In the genomic region with DNA sequence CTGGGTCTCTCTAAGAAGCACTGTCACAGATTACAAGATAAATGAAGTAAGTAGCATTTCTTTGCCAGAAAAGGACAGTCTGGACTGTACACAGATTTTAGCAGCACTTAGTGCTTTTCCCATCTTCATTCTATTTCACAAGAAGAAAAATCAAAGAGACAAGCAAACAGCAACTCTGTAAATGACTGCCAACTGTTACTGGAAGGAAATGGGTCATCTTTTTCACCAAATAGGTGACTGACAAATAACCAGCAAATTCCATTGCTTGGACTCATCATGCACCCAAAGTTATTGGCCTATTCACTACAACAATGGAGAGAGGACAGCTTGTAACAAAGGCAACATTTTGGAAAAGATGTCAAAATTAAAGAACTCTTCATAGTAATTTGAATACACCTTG, we compare ENCODE assay signal across 24 cellular contexts. TPM values are rescaled to one million over a fixed set of nuclear protein-coding genes. Genes with fewer than 3 reads are reported as not detected.
DNase-seq lines count a peak whose midpoint lies in the region; ATAC-seq and TF ChIP-seq lines count a peak whose summit lies in the region.
"Had no signal": no experiment of that assay in that cellular context is flagged by ENCODE, and none has a peak within 500 bp of the region (broad histone marks: within the 10 kb centered on the region; RNA-seq: fewer than 3 reads in every experiment).

No MANE protein-coding gene starts in this region.

- ATAC-seq in gastroesophageal sphincter, result no peak
- ATAC-seq: activated T-cell treated with anti-CD3 and anti-CD28 coated beads, Interleukin-2, amount 50 U/mL, for 72 hours; K562; naive thymus-derived CD4-positive, alpha-beta T cell; pancreas; right cardiac atrium had no signal

- TF ChIP-seq CTCF in choroid plexus epithelial cell (conservative IDR thresholded peaks at IDR 0.05; ENCODE audit: low read depth, low read length) (no peak), gastroesophageal sphincter (IDR thresholded peaks at IDR 0.05) (no peak)

- no peaks in the 10 kb centered on the region for H3K36me3 ChIP-seq in gastroesophageal sphincter
- H3K36me3 ChIP-seq: pancreas, tibial artery had no signal

- TF ChIP-seq EP300 in gastroesophageal sphincter (IDR thresholded peaks at IDR 0.05), result no peak

- DNase-seq in EL (peak; percentile 60), M059J (ENCODE audit: low read depth) (peak; percentile 76), choroid plexus epithelial cell (ENCODE audit: low read depth) (peak; percentile 32), kidney tubule cell (ENCODE audit: low spot score) (peak; percentile 80), NCI-H187 (lab: John Stamatoyannopoulos, UW) (no peak), NCI-H69 (lab: John Stamatoyannopoulos, UW) (no peak), COR-L47 (lab: John Stamatoyannopoulos, UW) (no peak)
- DNase-seq: activated naive CD4-positive, alpha-beta T cell treated with anti-CD3 and anti-CD28 coated beads for 36 hours; activated T-cell treated with anti-CD3 and anti-CD28 coated beads, Interleukin-2, amount 50 U/mL, for 72 hours; CD8-positive, alpha-beta memory T cell; DMS79; naive thymus-derived CD4-positive, alpha-beta T cell; NCI-H146; OCI-M1; pancreas; right cardiac atrium; SHP77 treated with DMSO at 0.1 percent for 48 hours; stimulated activated CD4-positive, alpha-beta T cell treated with anti-CD3 and anti-CD28 coated beads, Interleukin-12 subunit alpha, Interleukin-12 subunit beta, amount 100 ng/mL, for 4 hours; tibial artery had no signal

- no peaks in the 10 kb centered on the region for H3K9me3 ChIP-seq in gastroesophageal sphincter
- H3K9me3 ChIP-seq: pancreas had no signal

- no peak overlapping the region for H3K27ac ChIP-seq in gastroesophageal sphincter
- H3K27ac ChIP-seq: pancreas, tibial artery had no signal

- no peaks in the 10 kb centered on the region for H3K27me3 ChIP-seq in gastroesophageal sphincter
- H3K27me3 ChIP-seq: pancreas, tibial artery had no signal

- no peak for TF ChIP-seq POLR2A in gastroesophageal sphincter (IDR thresholded peaks at IDR 0.05)

- H3K4me1 ChIP-seq in gastroesophageal sphincter, result no peaks in the 10 kb centered on the region
- H3K4me1 ChIP-seq: pancreas, tibial artery had no signal

- no peak overlapping the region for H3K4me3 ChIP-seq in choroid plexus epithelial cell (ENCODE audit: low read depth, low read length)
- no peak overlapping the region for H3K4me3 ChIP-seq in gastroesophageal sphincter
- H3K4me3 ChIP-seq: K562, pancreas, tibial artery had no signal

RNA-seq across cellular contexts. Expression of gene CARD18, which starts 28.9 kb away (rescaled TPM):
- not detected in 2 replicates for total RNA-seq in M059J (2014; rRNA removed; shearing (Covaris generic))
- not detected for total RNA-seq in gastroesophageal sphincter
- total RNA-seq: activated naive CD4-positive, alpha-beta T cell treated with anti-CD3 and anti-CD28 coated beads for 36 hours; activated T-cell treated with anti-CD3 and anti-CD28 coated beads, Interleukin-2, amount 50 U/mL, for 72 hours; CD8-positive, alpha-beta memory T cell; glomerular endothelial cell; H1; naive thymus-derived CD4-positive, alpha-beta T cell; pancreas; right cardiac atrium; T-helper 1 cell treated with Interleukin-12 subunit alpha and Interleukin-12 subunit beta and Interleukin-4 antibody, amounts not matched to agents 30 ng/mL and 1 ng/mL, for 36 hours had no signal

Comparison
In these comparisons a context has a peak if more than half of its experiments do, and no peak if none do; other contexts are left out.
1. DNase-seq: peak in EL (single experiment), M059J (single experiment), choroid plexus epithelial cell (single experiment) and kidney tubule cell (single experiment); none in NCI-H187 (0 of 2), NCI-H69 (single experiment) and COR-L47 (single experiment).